11 cellular contexts compared by ENCODE assay signal in genomic region chr1:42340093-42340492, GRCh38. TPM values are rescaled to one million over a fixed set of nuclear protein-coding genes. Genes with fewer than 3 reads are reported as not detected.
DNase-seq lines count a peak whose midpoint lies in the region; TF ChIP-seq lines count a peak whose summit lies in the region.
"Had no signal": no experiment of that assay in that cellular context is flagged by ENCODE, and none has a peak within 500 bp of the region (broad histone marks: within the 10 kb centered on the region; RNA-seq: fewer than 3 reads in every experiment).

No MANE protein-coding gene starts in this region.

- no peak for TF ChIP-seq CTCF in VCaP (conservative IDR thresholded peaks at IDR 0.05)

- H3K27ac ChIP-seq in VCaP = peak overlapping the region; percentile 87

- peak; percentile 62 for DNase-seq in HCEC 1CT
- peak; percentile 95 for DNase-seq in NCI-H2107 (lab: John Stamatoyannopoulos, UW)
- DNase-seq in myocyte (ENCODE audit: low read depth) = peak; percentile 27
- DNase-seq in AG08395 (ENCODE audit: low spot score) = no peak
- DNase-seq in stimulated activated CD4-positive, alpha-beta T cell treated with anti-CD3 and anti-CD28 coated beads, Interleukin-4, amount 100 ng/mL, for 24 hours = no peak
- DNase-seq in activated CD4-positive, CD25-positive, alpha-beta regulatory T cell (lab: John Stamatoyannopoulos, UW) = no peak
- no peak for DNase-seq in OCI-M1 (lab: John Stamatoyannopoulos, UW)
- DNase-seq: EL; posterior cingulate gyrus; stimulated activated CD8-positive, alpha-beta memory T cell treated with anti-CD3 and anti-CD28 coated beads, Interleukin-4, amount 100 ng/mL, for 48 hours had no signal

RNA-seq across cellular contexts. Expression of gene FOXJ3, which starts 5.1 kb away (rescaled TPM):
- total RNA-seq in myocyte = 45.1 and 47.4 TPM in 2 replicates
- polyA plus RNA-seq in myocyte (2012) = 20.5 TPM

RNA-seq across cellular contexts. Expression of gene RIMKLA, which starts 40.5 kb away (rescaled TPM):
- not detected in 2 replicates for total RNA-seq in myocyte
- not detected for polyA plus RNA-seq in myocyte (2012)

Comparison
In these comparisons a context has a peak if more than half of its experiments do, and no peak if none do; other contexts are left out.
1. DNase-seq: peak in HCEC 1CT (single experiment), NCI-H2107 (single experiment) and myocyte (single experiment); none in AG08395 (single experiment), stimulated activated CD4-positive, alpha-beta T cell treated with anti-CD3 and anti-CD28 coated beads, Interleukin-4, amount 100 ng/mL, for 24 hours (single experiment), activated CD4-positive, CD25-positive, alpha-beta regulatory T cell (0 of 4) and OCI-M1 (single experiment).